Comparison of ENCODE assay signal across 8 cellular contexts in the genomic region with DNA sequence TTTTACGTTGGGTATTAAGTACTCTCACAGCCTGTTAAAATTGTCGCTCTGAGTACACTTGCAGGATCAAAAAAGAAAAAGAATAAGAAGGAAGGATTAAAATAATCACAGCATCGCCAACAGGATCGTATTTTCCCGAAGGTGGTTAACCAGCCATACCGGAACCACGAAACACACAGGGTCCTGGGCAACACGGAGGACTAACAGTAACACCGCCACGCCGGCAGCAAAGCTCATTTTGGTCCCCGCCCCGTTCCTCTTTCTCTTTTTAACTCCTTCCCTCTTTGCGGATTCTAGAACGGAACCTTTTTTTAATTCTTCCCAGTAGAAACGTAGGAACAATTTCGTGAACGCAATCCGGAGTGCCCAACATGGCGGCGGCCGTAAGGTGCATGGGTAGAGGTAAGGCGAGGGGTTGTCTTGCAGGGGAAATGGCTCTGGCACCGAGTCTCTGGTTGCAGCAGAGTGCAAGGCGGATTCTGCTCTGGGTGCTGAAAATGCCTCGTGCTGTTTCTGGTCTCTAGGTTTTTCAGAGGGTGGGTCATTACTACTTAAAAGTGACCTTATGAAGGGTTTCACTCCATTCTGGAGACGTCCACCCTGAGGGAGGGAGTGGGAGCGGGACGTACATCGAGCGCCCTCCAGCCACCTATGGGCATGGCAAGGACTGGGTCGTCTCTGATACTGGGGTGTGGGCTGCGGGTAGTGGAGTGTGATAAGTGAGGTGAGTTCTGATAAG. TPM values are rescaled to one million over a fixed set of nuclear protein-coding genes. Genes with fewer than 3 reads are reported as not detected.
DNase-seq lines count a peak whose midpoint lies in the region; ATAC-seq, FAIRE-seq and TF ChIP-seq lines count a peak whose summit lies in the region.

MRPL1 (plus strand) TSS at position 353 of the 739 bp plus-strand sequence; CDS start at position 372, 19 bp downstream.

- H3K4me3 ChIP-seq in H1 (ENCODE audit: extremely low read depth in 1 of 4, insufficient read depth in 2 of 4, low read depth in 3 of 4, low read length in 4 of 4) (peak within 1 kb of the TSS; percentile 81 to 97 (median 88)), mesenchymal stem cell (ENCODE audit: insufficient read depth in 1 of 2, low read depth in 1 of 2, low read length in 2 of 2) (peak within 1 kb of the TSS; percentile 64 to 98)

- TF ChIP-seq POLR2A in H1 (IDR thresholded peaks at IDR 0.05; ENCODE audit: control extremely low read depth in 1 of 2, low read depth in 2 of 2, low read length in 2 of 2), result peak; percentile 95

- FAIRE-seq in HTR-8/SVneo (lab: Jason Lieb, UNC) (peak; percentile 13), H1 (lab: Jason Lieb, UNC) (peak; percentile 89)

- TF ChIP-seq CTCF in H1 (IDR thresholded peaks at IDR 0.05; ENCODE audit: control extremely low read depth in 1 of 3, insufficient read depth in 1 of 3, low read depth in 1 of 3, low read length in 3 of 3), result peak in 1 of 3 experiments; percentile 13; a peak in 1 of 4 replicates

- H3K36me3 ChIP-seq in H1 (ENCODE audit: control insufficient read depth in 2 of 4, insufficient read depth in 4 of 4, low read length in 3 of 4) (no peaks in the 10 kb centered on the region; a peak in 1 of 8 replicates), mesenchymal stem cell (ENCODE audit: control insufficient read depth in 1 of 2, insufficient read depth in 2 of 2, low read depth in 1 of 2, low read length in 2 of 2) (peaks cover 2 to 6% of the 10 kb centered on the region in 2 experiments)

- peak within 1 kb of the TSS; percentile 71 to 75 for H3K4me2 ChIP-seq in H1 (ENCODE audit: insufficient read depth in 1 of 2, low read depth in 2 of 2, low read length in 2 of 2)
- H3K4me2 ChIP-seq in mesenchymal stem cell (ENCODE audit: low read length, poor library complexity, severe bottlenecking), result peak within 1 kb of the TSS; percentile 84

- H3K4me1 ChIP-seq in H1 (replicated peaks in 1 of 4; ENCODE audit: control insufficient read depth in 3 of 4, insufficient read depth in 4 of 4, low read length in 3 of 4) (peaks cover 0 to 8% (median 2%) of the 10 kb centered on the region in 4 experiments; a peak in 3 of 7 replicates), mesenchymal stem cell (ENCODE audit: control insufficient read depth, insufficient read depth, low read depth, low read length) (peaks cover 2% of the 10 kb centered on the region)

- H3K27ac ChIP-seq in H1 (ENCODE audit: low read depth, low read length) (peak within 1 kb of the TSS; percentile 94), mesenchymal stem cell (ENCODE audit: low read length, poor library complexity, severe bottlenecking) (peak within 1 kb of the TSS; percentile 95)

- H2BK5ac ChIP-seq in H1 (ENCODE audit: low read depth, low read length), result peak within 1 kb of the TSS; percentile 92
- H2BK5ac ChIP-seq in mesenchymal stem cell (ENCODE audit: low read depth, low read length, poor library complexity, severe bottlenecking), result no peak within 1 kb of the TSS

- no peaks in the 10 kb centered on the region for H3K79me1 ChIP-seq in H1 (ENCODE audit: low read depth, low read length)
- H3K79me1 ChIP-seq in mesenchymal stem cell (replicated peaks; ENCODE audit: low read length, poor library complexity, severe bottlenecking), result peaks cover 9% of the 10 kb centered on the region

- H3K9ac ChIP-seq in H1 (replicated peaks in 1 of 4; ENCODE audit: extremely low read depth in 1 of 4, low read depth in 3 of 4, low read length in 3 of 4) (peak within 1 kb of the TSS; percentile 84 to 98 (median 95)), mesenchymal stem cell (ENCODE audit: low read length) (peak within 1 kb of the TSS; percentile 100)

- H3K4ac ChIP-seq in H1 (replicated peaks; ENCODE audit: insufficient read length, low read depth, low read length), result no peak within 1 kb of the TSS
- H3K4ac ChIP-seq in mesenchymal stem cell (ENCODE audit: low read depth in 1 of 2, low read length in 2 of 2), result peak within 1 kb of the TSS in 1 of 2 experiments; percentile 1

- H3K14ac ChIP-seq in H1 (ENCODE audit: insufficient read length) (no peak within 1 kb of the TSS), mesenchymal stem cell (ENCODE audit: low read length in 2 of 2) (no peak within 1 kb of the TSS)

- H2BK120ac ChIP-seq in H1 (replicated peaks; ENCODE audit: low read depth, low read length) (peak within 1 kb of the TSS; percentile 89), mesenchymal stem cell (ENCODE audit: low read depth, low read length) (no peak within 1 kb of the TSS)

- no peak for TF ChIP-seq EP300 in H1 (IDR thresholded peaks at IDR 0.05; ENCODE audit: borderline replicate concordance in 1 of 2, low read depth in 2 of 2, low read length in 2 of 2)

- H3K9me3 ChIP-seq in H1 (ENCODE audit: insufficient read depth in 2 of 2, low read depth in 1 of 2, low read length in 1 of 2), result no peaks in the 10 kb centered on the region
- H3K9me3 ChIP-seq in mesenchymal stem cell (ENCODE audit: control insufficient read depth, low read length), result no peaks in the 10 kb centered on the region

- H3K23me2 ChIP-seq in H1 (ENCODE audit: low read depth, low read length), result peaks cover 5% of the 10 kb centered on the region; the same call in 1 of the 2 replicates

- H3K79me2 ChIP-seq in H1 (ENCODE audit: control insufficient read depth in 1 of 2, insufficient read depth in 2 of 2, low read length in 2 of 2), result peaks cover 0 to 35% of the 10 kb centered on the region in 2 experiments; a peak in 3 of 4 replicates

- no peaks in the 10 kb centered on the region for H3K27me3 ChIP-seq in H1 (replicated peaks in 1 of 4; ENCODE audit: control insufficient read depth in 3 of 4, extremely low read depth in 1 of 4, insufficient read depth in 3 of 4, low read length in 3 of 4)
- H3K27me3 ChIP-seq in mesenchymal stem cell (ENCODE audit: control insufficient read depth in 1 of 2, insufficient read depth in 1 of 2, low read length in 2 of 2), result no peaks in the 10 kb centered on the region

- H2AFZ ChIP-seq in H1 (ENCODE audit: low read length) (peak within 1 kb of the TSS; percentile 91), mesenchymal stem cell (ENCODE audit: low read depth, low read length) (peak within 1 kb of the TSS; percentile 6)

- H2AK5ac ChIP-seq in H1 (ENCODE audit: low read depth, low read length) (no peak within 1 kb of the TSS), mesenchymal stem cell (ENCODE audit: low read length, severe bottlenecking) (no peak within 1 kb of the TSS)

- 2% methylated on average over 33 of the region's 33 CpGs; no CpG with 5 or more reads in 1 of the 2 experiments for WGBS in H1 (ENCODE audit: extremely low coverage in 1 of 2, insufficient coverage in 1 of 2, insufficient read length in 1 of 2, insufficient replicate concordance in 2 of 2, low coverage in 1 of 2, low lambda C conversion rate in 2 of 2, missing lambda C conversion rate in 1 of 2), 2 experiments
- WGBS in mesenchymal stem cell, result under 1% methylated on average over 33 of the region's 33 CpGs

- H4K20me1 ChIP-seq in H1 (replicated peaks in 1 of 2; ENCODE audit: control insufficient read depth in 1 of 2, insufficient read depth in 2 of 2, low read length in 2 of 2), result no peaks in the 10 kb centered on the region

- peak within 1 kb of the TSS; percentile 91 for H4K5ac ChIP-seq in H1 (ENCODE audit: insufficient read length, low read depth, low read length)

- H2BK15ac ChIP-seq in H1 (ENCODE audit: low read length) (0 out of 2 replicates have a peak within 1 kb of the TSS, but pooled peaks have one; percentile 92), mesenchymal stem cell (ENCODE audit: low read depth, poor library complexity, severe bottlenecking) (no peak within 1 kb of the TSS)

- ATAC-seq in GM21367 (IDR thresholded peaks at IDR 0.05; ENCODE audit: unreplicated experiment), result peak; percentile 82

- DNase-seq in COLO668 (lab: John Stamatoyannopoulos, UW; ENCODE audit: unreplicated experiment) (peak; percentile 90), HTR-8/SVneo (ENCODE audit: insufficient read length, low spot score) (peak; percentile 52), NOMO-1 treated with dmso at 0.1 percent for 144 hours (lab: John Stamatoyannopoulos, UW; ENCODE audit: unreplicated experiment) (peak; percentile 96), H1 (ENCODE audit: low read depth in 1 of 2, low spot score in 2 of 2) (peak; percentile 68 to 85), mesenchymal stem cell (peak; percentile 97)
- DNase-seq in activated CD8-positive, alpha-beta memory T cell treated with anti-CD3 and anti-CD28 coated beads for 48 hours (ENCODE audit: low read depth in 2 of 3, low spot score in 2 of 3), result peak; percentile 59 to 77 (median 68)
- DNase-seq in stimulated activated CD8-positive, alpha-beta memory T cell treated with anti-CD3 and anti-CD28 coated beads, Interleukin-12 subunit alpha, Interleukin-12 subunit beta, amount 100 ng/mL, for 4 hours (ENCODE audit: low read depth), result peak; percentile 72

- no peak within 1 kb of the TSS for H3K23ac ChIP-seq in H1 (ENCODE audit: insufficient read length)
- H3K23ac ChIP-seq in mesenchymal stem cell (ENCODE audit: low read length in 2 of 2), result no peak within 1 kb of the TSS

- no peak within 1 kb of the TSS for H2BK20ac ChIP-seq in H1 (ENCODE audit: low read length)

- H4K91ac ChIP-seq in H1 (replicated peaks; ENCODE audit: insufficient read length, low read length) (peak within 1 kb of the TSS; percentile 86), mesenchymal stem cell (ENCODE audit: low read length) (no peak within 1 kb of the TSS)

- H2BK12ac ChIP-seq in H1 (ENCODE audit: low read depth, low read length), result peak within 1 kb of the TSS; percentile 89; the same call in 1 of the 2 replicates
- no peak within 1 kb of the TSS for H2BK12ac ChIP-seq in mesenchymal stem cell (ENCODE audit: low read length in 2 of 2)

- POLR2A ChIA-PET in H1 (lab: Charles Lee; ENCODE audit: partially characterized antibody), result interaction anchor here (0.6 to 3.9 kb wide), 47 partner anchors 9 to 1884 kb away, joined by 3 to 41 read pairs (median 3); partner anchors contain the start of genes ANXA3 and FRAS1

- H3K56ac ChIP-seq in H1 (replicated peaks; ENCODE audit: insufficient read length, low read depth, low read length), result peak within 1 kb of the TSS; percentile 89

- CTCF ChIA-PET in H1 (lab: Charles Lee; ENCODE audit: partially characterized antibody), result interaction anchor here (0.5 to 0.6 kb wide), 2 partner anchors 278 to 427 kb away, joined by 3 read pairs; no protein-coding TSS in a partner anchor

- H4K8ac ChIP-seq in H1 (ENCODE audit: extremely low read depth, insufficient read depth, low read length) (peak within 1 kb of the TSS; percentile 98), mesenchymal stem cell (ENCODE audit: low read length) (peak within 1 kb of the TSS; percentile 74)

- 0 out of 2 replicates have a peak within 1 kb of the TSS, but pooled peaks have one; percentile 65 for H3K18ac ChIP-seq in H1 (ENCODE audit: extremely low read depth, low read length)
- peak within 1 kb of the TSS in 1 of 2 experiments; percentile 49 for H3K18ac ChIP-seq in mesenchymal stem cell (ENCODE audit: low read depth in 1 of 2, low read length in 2 of 2)

- TF ChIP-seq RAD21 in H1 (IDR thresholded peaks at IDR 0.05 in 1 of 2, conservative IDR thresholded peaks at IDR 0.05 in 1 of 2; ENCODE audit: low read depth in 2 of 2, low read length in 2 of 2), result no peak; a peak in 1 of 4 replicates

RNA-seq across cellular contexts. Expression of gene MRPL1, which starts in this region (rescaled TPM):
- 37.0 and 39.1 TPM in 2 replicates for total RNA-seq in H1 (2021; fragmentation: NEBNext Ultra II Directional; extraction: Animal tissue kit (Norgen Biotek cat#: 25700))
- polyA plus RNA-seq in H1 (2011; rRNA removed), result 4.9 and 9.6 TPM in 2 replicates
- 20.5 TPM for polyA plus RNA-seq in H1 (2011; cell fraction: cytosol; rRNA removed)
- 3.0 TPM for polyA plus RNA-seq in H1 (2011; cell fraction: nucleus; rRNA removed)
- 14.5 to 31.7 TPM (median 17.7 TPM) in 4 replicates for polyA plus RNA-seq in H1 (2012, experiment 1 of 2)
- polyA plus RNA-seq in H1 (2012, experiment 2 of 2), result 4.7 TPM
- 73.1 TPM for polyA plus RNA-seq in H1 (2013, experiment 1 of 2)
- polyA plus RNA-seq in H1 (2013, experiment 2 of 2), result 73.0 TPM
- polyA minus RNA-seq in H1 (2011; rRNA and poly(A)+ RNA removed), result 5.9 and 6.1 TPM in 2 replicates
- polyA minus RNA-seq in H1 (2011; cell fraction: cytosol; rRNA and poly(A)+ RNA removed), result 4.5 TPM
- polyA minus RNA-seq in H1 (2011; cell fraction: nucleus; rRNA and poly(A)+ RNA removed), result 15.6 TPM
- polyA plus RNA-seq in mesenchymal stem cell (2013, experiment 1 of 2), result 53.9 TPM
- 53.6 TPM for polyA plus RNA-seq in mesenchymal stem cell (2013, experiment 2 of 2)

Comparison
In these comparisons a context has a peak if more than half of its experiments do, and no peak if none do; other contexts are left out.
1. Peak in every context shown above with its lines: DNase-seq, ATAC-seq, H3K4me3 ChIP-seq and H3K27ac ChIP-seq.